In genomic region chr1:177800386-177801058, GRCh38 we compare ENCODE assay signal across 11 cellular contexts.
DNase-seq lines count a peak whose midpoint lies in the region; ATAC-seq and TF ChIP-seq lines count a peak whose summit lies in the region.
"Had no signal": no experiment of that assay in that cellular context is flagged by ENCODE, and none has a peak within 500 bp of the region (broad histone marks: within the 10 kb centered on the region; RNA-seq: fewer than 3 reads in every experiment).

No MANE protein-coding gene starts in this region.

- no peak overlapping the region for H3K27ac ChIP-seq in stomach
- no peak overlapping the region for H3K27ac ChIP-seq in WERI-Rb-1

- H3K36me3 ChIP-seq in stomach (no peaks in the 10 kb centered on the region), mucosa of descending colon (ENCODE audit: low read depth) (no peaks in the 10 kb centered on the region), WERI-Rb-1 (no peaks in the 10 kb centered on the region)

- DNase-seq in NCI-H748 (lab: John Stamatoyannopoulos, UW; ENCODE audit: unreplicated experiment) (peak; percentile 47), omental fat pad (ENCODE audit: low spot score) (no peak), stomach (no peak), ecto neural progenitor cell (ENCODE audit: low spot score) (no peak), mucosa of descending colon (no peak), WERI-Rb-1 (no peak)
- DNase-seq: activated CD8-positive, alpha-beta memory T cell treated with anti-CD3 and anti-CD28 coated beads for 24 hours; endodermal cell; NCI-H446 treated with DMSO at 0.1 percent for 48 hours had no signal

- H3K9me3 ChIP-seq in stomach: peaks cover 0 to 8% (median 7%) of the 10 kb centered on the region in 4 donors
- no peaks in the 10 kb centered on the region for H3K9me3 ChIP-seq in mucosa of descending colon
- H3K9me3 ChIP-seq in WERI-Rb-1 (ENCODE audit: severe bottlenecking): peaks cover 6% of the 10 kb centered on the region

- intact Hi-C loops in stomach (cut with DNase I; ENCODE audit: low total_unique reads): no loop called here
- intact Hi-C loops in mucosa of descending colon (cut with DNase I, micrococcal nuclease): no loop called here

- WGBS in stomach, 5 donors: 37 to 73% (median 61%) methylated on average over 1 of the region's 1 CpG

- H3K4me3 ChIP-seq in stomach: no peak overlapping the region
- no peak overlapping the region for H3K4me3 ChIP-seq in mucosa of descending colon
- no peak overlapping the region for H3K4me3 ChIP-seq in WERI-Rb-1 (ENCODE audit: low read depth, low read length)

- no peak for TF ChIP-seq EP300 in stomach (IDR thresholded peaks at IDR 0.05)

- no peaks in the 10 kb centered on the region for H3K27me3 ChIP-seq in stomach
- H3K27me3 ChIP-seq in WERI-Rb-1 (ENCODE audit: insufficient read depth, low read depth, severe bottlenecking): no peaks in the 10 kb centered on the region

- no peak for TF ChIP-seq POLR2A in stomach (IDR thresholded peaks at IDR 0.05)

- TF ChIP-seq CTCF in omental fat pad (IDR thresholded peaks at IDR 0.05): no peak
- TF ChIP-seq CTCF in stomach (IDR thresholded peaks at IDR 0.05): no peak
- TF ChIP-seq CTCF in mucosa of descending colon (IDR thresholded peaks at IDR 0.05): no peak
- no peak for TF ChIP-seq CTCF in WERI-Rb-1 (IDR thresholded peaks at IDR 0.05; ENCODE audit: low read depth, low read length)

- H3K4me1 ChIP-seq in stomach (no peaks in the 10 kb centered on the region), mucosa of descending colon (ENCODE audit: low read depth) (no peaks in the 10 kb centered on the region)

- ATAC-seq in GM18909 (IDR thresholded peaks at IDR 0.05; ENCODE audit: poor library complexity, unreplicated experiment): peak; percentile 87
- ATAC-seq in HG02981 (IDR thresholded peaks at IDR 0.05; ENCODE audit: unreplicated experiment): peak; percentile 58
- peak; percentile 87 for ATAC-seq in omental fat pad (ENCODE audit: low FRiP score)
- ATAC-seq in mucosa of descending colon: no peak
